Comparison of ENCODE assay signal across 12 cellular contexts in genomic region chr16:48617711-48618148, GRCh38. TPM values are rescaled to one million over a fixed set of nuclear protein-coding genes. Genes with fewer than 3 reads are reported as not detected.
A peak's percentile ranks its signal among the peaks of the same experiment; 100 is the strongest.
DNase-seq lines count a peak whose midpoint lies in the region; TF ChIP-seq lines count a peak whose summit lies in the region.
"Had no signal": no experiment of that assay in that cellular context is flagged by ENCODE, and none has a peak within 500 bp of the region (broad histone marks: within the 10 kb centered on the region; RNA-seq: fewer than 3 reads in every experiment).

No MANE protein-coding gene starts in this region.

- H3K4me3 ChIP-seq in choroid plexus epithelial cell (ENCODE audit: low read depth, low read length) (no peak overlapping the region), colonic mucosa (no peak overlapping the region)
- H3K4me3 ChIP-seq: pancreas had no signal

- DNase-seq in COR-L47 (lab: John Stamatoyannopoulos, UW) (peak; percentile 82), NCI-H2107 treated with DMSO at 0.1 percent for 48 hours (lab: John Stamatoyannopoulos, UW; ENCODE audit: unreplicated experiment) (peak; percentile 48), choroid plexus epithelial cell (ENCODE audit: low read depth) (peak; percentile 83), mesothelial cell of epicardium (ENCODE audit: low spot score in 2 of 2, unreplicated experiment in 2 of 2) (no peak), colonic mucosa (no peak), immature natural killer cell (no peak), kidney glomerular epithelial cell (lab: John Stamatoyannopoulos, UW) (no peak)
- DNase-seq in T-helper 2 cell treated with Interferon-gamma antibody and Interleukin-4, amounts not matched to agents 5 μg/mL and 100 μg/mL, for 36 hours (ENCODE audit: low spot score) = no peak
- DNase-seq: activated T-cell treated with anti-CD3 and anti-CD28 coated beads, Interleukin-2, amount 50 U/mL, for 48 hours; DND-41; pancreas; SW 1271 had no signal

- H3K4me1 ChIP-seq in colonic mucosa = no peaks in the 10 kb centered on the region

- no peaks in the 10 kb centered on the region for H3K36me3 ChIP-seq in colonic mucosa
- H3K36me3 ChIP-seq: pancreas had no signal

- H3K27me3 Mint-ChIP-seq in mesothelial cell of epicardium (ENCODE audit: low read depth) = no peaks in the 10 kb centered on the region
- peaks cover 3 to 6% (median 5%) of the 10 kb centered on the region in 3 donors for H3K27me3 Mint-ChIP-seq in immature natural killer cell (ENCODE audit: low read depth in 3 of 3)
- H3K27me3 Mint-ChIP-seq in T-helper 2 cell treated with Interferon-gamma antibody and Interleukin-4, amounts not matched to agents 5 μg/mL and 100 μg/mL, for 36 hours (ENCODE audit: low read depth) = no peaks in the 10 kb centered on the region

- no peaks in the 10 kb centered on the region for H3K9me3 ChIP-seq in colonic mucosa
- H3K9me3 ChIP-seq: pancreas had no signal

- H3K27me3 ChIP-seq in colonic mucosa = no peaks in the 10 kb centered on the region
- H3K27me3 ChIP-seq: pancreas had no signal

- no peak overlapping the region for H3K27ac ChIP-seq in colonic mucosa
- H3K27ac ChIP-seq: pancreas had no signal

- intact Hi-C loops in colonic mucosa (cut with DNase I) = loop anchor here (5.0 kb wide), 1 partner anchor 245 kb away; no protein-coding TSS in a partner anchor

- no peak overlapping the region for H3K4me3 Mint-ChIP-seq in mesothelial cell of epicardium
- H3K4me3 Mint-ChIP-seq in immature natural killer cell = no peak overlapping the region
- H3K4me3 Mint-ChIP-seq in T-helper 2 cell treated with Interferon-gamma antibody and Interleukin-4, amounts not matched to agents 5 μg/mL and 100 μg/mL, for 36 hours = no peak overlapping the region

- H3K9ac ChIP-seq in colonic mucosa (ENCODE audit: low read depth in 2 of 2, low read length in 2 of 2) = no peak overlapping the region

- H3K27ac Mint-ChIP-seq in mesothelial cell of epicardium (peak overlapping the region; percentile 75), immature natural killer cell (peak overlapping the region in 3 of 6 donors; percentile 5 to 41 (median 11))
- no peak overlapping the region for H3K27ac Mint-ChIP-seq in T-helper 2 cell treated with Interferon-gamma antibody and Interleukin-4, amounts not matched to agents 5 μg/mL and 100 μg/mL, for 36 hours

- peaks cover 18% of the 10 kb centered on the region for H3K4me1 Mint-ChIP-seq in mesothelial cell of epicardium
- peaks cover 22 to 39% of the 10 kb centered on the region in 2 donors for H3K4me1 Mint-ChIP-seq in immature natural killer cell
- peaks cover 56% of the 10 kb centered on the region for H3K4me1 Mint-ChIP-seq in T-helper 2 cell treated with Interferon-gamma antibody and Interleukin-4, amounts not matched to agents 5 μg/mL and 100 μg/mL, for 36 hours (ENCODE audit: low read depth)

- TF ChIP-seq CTCF in choroid plexus epithelial cell (conservative IDR thresholded peaks at IDR 0.05; ENCODE audit: low read depth, low read length) (no peak), mesothelial cell of epicardium (IDR thresholded peaks at IDR 0.05; ENCODE audit: unreplicated experiment) (no peak), colonic mucosa (IDR thresholded peaks at IDR 0.05) (no peak)

- H3K36me3 Mint-ChIP-seq in mesothelial cell of epicardium (no peaks in the 10 kb centered on the region), immature natural killer cell (no peaks in the 10 kb centered on the region)
- H3K36me3 Mint-ChIP-seq in T-helper 2 cell treated with Interferon-gamma antibody and Interleukin-4, amounts not matched to agents 5 μg/mL and 100 μg/mL, for 36 hours (ENCODE audit: low read depth) = no peaks in the 10 kb centered on the region

- H3K9me3 Mint-ChIP-seq in mesothelial cell of epicardium = no peaks in the 10 kb centered on the region
- H3K9me3 Mint-ChIP-seq in immature natural killer cell = no peaks in the 10 kb centered on the region
- no peaks in the 10 kb centered on the region for H3K9me3 Mint-ChIP-seq in T-helper 2 cell treated with Interferon-gamma antibody and Interleukin-4, amounts not matched to agents 5 μg/mL and 100 μg/mL, for 36 hours

RNA-seq across cellular contexts. Expression of gene N4BP1, which starts 7.8 kb away (rescaled TPM):
- total RNA-seq in mesothelial cell of epicardium (48.3 to 53.4 TPM (median 48.4 TPM) in 3 replicates), colonic mucosa (10 to 100 TPM; 27.1 to 40.7 TPM)
- 10 to 100 TPM; 13.1 to 40.3 (median 22.3) TPM for polyA plus RNA-seq in immature natural killer cell

Comparison
In these comparisons a context has a peak if more than half of its experiments do, and no peak if none do; other contexts are left out.
1. DNase-seq: peak in COR-L47 (single experiment), NCI-H2107 treated with DMSO at 0.1 percent for 48 hours (single experiment) and choroid plexus epithelial cell (single experiment); none in mesothelial cell of epicardium (0 of 2), colonic mucosa (single experiment), immature natural killer cell (0 of 3), T-helper 2 cell treated with Interferon-gamma antibody and Interleukin-4, amounts not matched to agents 5 μg/mL and 100 μg/mL, for 36 hours (single experiment) and kidney glomerular epithelial cell (single experiment).